ENCODE assay signal across 1 cellular context in genomic region chr1:28642847-28643635, GRCh38.
TF ChIP-seq lines count a peak whose summit lies in the region.

TSS of gene TAF12 (minus strand) at chr1:28643067. CDS start at chr1:28622081, 20,986 bp downstream.

TF ChIP-seq in HepG2, 621 proteins besides CTCF, POLR2A, EP300 and RAD21 (continued from another document and continues in another):
- TF ChIP-seq ZBTB46 (CRISPR knock-in tag; IDR thresholded peaks at IDR 0.05; ENCODE audit: borderline replicate concordance) (no peak), ZNF407 (CRISPR knock-in tag; IDR thresholded peaks at IDR 0.05; ENCODE audit: not compliant biosample characterization) (peak; percentile 87), ZNF329 (CRISPR knock-in tag; IDR thresholded peaks at IDR 0.05; ENCODE audit: low read depth) (peak; percentile 72), GRHL1 (CRISPR knock-in tag; conservative IDR thresholded peaks at IDR 0.05) (no peak), ZBTB4 (CRISPR knock-in tag; IDR thresholded peaks at IDR 0.05; ENCODE audit: borderline replicate concordance) (peak; percentile 73; the same call in 1 of the 2 replicates), ZNF280B (CRISPR knock-in tag; IDR thresholded peaks at IDR 0.05; ENCODE audit: borderline replicate concordance) (peak; percentile 85; the same call in 1 of the 2 replicates), HOXD1 (CRISPR knock-in tag; IDR thresholded peaks at IDR 0.05) (peak; percentile 53; the same call in 1 of the 2 replicates), FOXM1 (CRISPR knock-in tag; IDR thresholded peaks at IDR 0.05) (no peak), ZNF468 (CRISPR knock-in tag; IDR thresholded peaks at IDR 0.05) (peak; percentile 87; the same call in 1 of the 2 replicates), PPARG (CRISPR knock-in tag; conservative IDR thresholded peaks at IDR 0.05) (peak; percentile 49; the same call in 1 of the 2 replicates), ZNF678 (CRISPR knock-in tag; IDR thresholded peaks at IDR 0.05) (no peak), ZNF513 (CRISPR knock-in tag; conservative IDR thresholded peaks at IDR 0.05) (no peak), JUN (CRISPR knock-in tag; IDR thresholded peaks at IDR 0.05) (no peak), HNRNPK (IDR thresholded peaks at IDR 0.05; ENCODE audit: low read depth, low read length, poor library complexity, severe bottlenecking) (no peak), MTF2 (CRISPR knock-in tag; IDR thresholded peaks at IDR 0.05; ENCODE audit: borderline replicate concordance) (no peak), TFDP1 (CRISPR knock-in tag; IDR thresholded peaks at IDR 0.05; ENCODE audit: borderline replicate concordance) (peak; percentile 89; the same call in 1 of the 2 replicates), ZNF598 (CRISPR knock-in tag; IDR thresholded peaks at IDR 0.05; ENCODE audit: borderline replicate concordance) (peak; percentile 92; the same call in 1 of the 2 replicates), MEIS2 (CRISPR knock-in tag; IDR thresholded peaks at IDR 0.05) (peak; percentile 86), ATF6 (CRISPR knock-in tag; conservative IDR thresholded peaks at IDR 0.05) (no peak), U2AF2 (IDR thresholded peaks at IDR 0.05; ENCODE audit: low read depth, low read length) (no peak), ZBTB20 (CRISPR knock-in tag; IDR thresholded peaks at IDR 0.05; ENCODE audit: borderline replicate concordance, low read depth) (peak; percentile 44; the same call in 1 of the 2 replicates), ZKSCAN1 (IDR thresholded peaks at IDR 0.05; ENCODE audit: low read length) (no peak), ZNF660 (CRISPR knock-in tag; IDR thresholded peaks at IDR 0.05; ENCODE audit: borderline replicate concordance, low read depth) (no peak), NR2F1 (CRISPR knock-in tag; IDR thresholded peaks at IDR 0.05) (0 out of 4 replicates have a peak, but pooled peaks of 1 of the 2 experiments have one; percentile 6), ZNF354B (CRISPR knock-in tag; IDR thresholded peaks at IDR 0.05) (no peak), TSC22D2 (CRISPR knock-in tag; IDR thresholded peaks at IDR 0.05; ENCODE audit: borderline replicate concordance) (peak; percentile 50; the same call in 1 of the 2 replicates), SAP130 (CRISPR knock-in tag; IDR thresholded peaks at IDR 0.05; ENCODE audit: low read depth) (peak; percentile 98), ZSCAN5A (CRISPR knock-in tag; IDR thresholded peaks at IDR 0.05; ENCODE audit: borderline replicate concordance) (no peak; the same call in 1 of the 2 replicates), ZSCAN22 (CRISPR knock-in tag; IDR thresholded peaks at IDR 0.05) (no peak), KDM5B (CRISPR knock-in tag; IDR thresholded peaks at IDR 0.05; ENCODE audit: borderline replicate concordance) (peak; percentile 75; the same call in 1 of the 2 replicates)
